In the genomic region with DNA sequence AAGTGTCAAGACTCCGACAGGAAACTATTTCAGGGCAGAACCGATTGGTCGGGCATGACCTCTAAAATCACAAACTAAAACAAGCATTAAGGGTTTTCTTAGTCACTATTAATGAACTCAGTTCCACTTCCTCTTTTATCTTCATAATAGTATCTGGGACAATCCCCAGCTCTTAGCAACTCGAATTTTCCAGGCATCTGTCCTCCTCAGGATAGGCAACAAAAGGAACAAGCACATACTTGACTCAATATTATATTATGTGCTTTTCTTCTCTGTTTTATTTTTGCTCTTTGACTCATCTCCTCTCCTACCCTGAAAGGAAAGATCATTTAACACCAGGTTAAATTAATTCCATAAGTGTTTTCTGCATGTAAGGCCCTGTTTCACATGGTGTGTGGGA, we compare ENCODE assay signal across 11 cellular contexts.
DNase-seq lines count a peak whose midpoint lies in the region; ATAC-seq and TF ChIP-seq lines count a peak whose summit lies in the region.
"Had no signal": no experiment of that assay in that cellular context is flagged by ENCODE, and none has a peak within 500 bp of the region (broad histone marks: within the 10 kb centered on the region; RNA-seq: fewer than 3 reads in every experiment).

No MANE protein-coding gene starts in this region.

- H3K9me1 ChIP-seq in IMR-90 (ENCODE audit: insufficient read depth, low read length): no peaks in the 10 kb centered on the region; the same call in 1 of the 2 replicates

- 0 out of 2 replicates have a peak overlapping the region, but pooled peaks have one; percentile 57 for H3K14ac ChIP-seq in IMR-90 (replicated peaks; ENCODE audit: low read depth, low read length)

- no peak; the same call in 1 of the 2 replicates for TF ChIP-seq RAD21 in IMR-90 (IDR thresholded peaks at IDR 0.05; ENCODE audit: low read length)

- H3K27me3 ChIP-seq in IMR-90 (ENCODE audit: control insufficient read depth, insufficient read depth, low read length): no peaks in the 10 kb centered on the region
- H3K27me3 ChIP-seq in thyroid gland: no peaks in the 10 kb centered on the region
- H3K27me3 ChIP-seq: ovary had no signal

- POLR2A ChIA-PET in IMR-90 (lab: Charles Lee; ENCODE audit: unreplicated experiment): no interaction called here

- TF ChIP-seq CTCF in IMR-90 (conservative IDR thresholded peaks at IDR 0.05; ENCODE audit: low read depth, low read length) (no peak), thyroid gland (IDR thresholded peaks at IDR 0.05) (no peak)

- peak overlapping the region in 1 of 2 experiments; percentile 53; a peak in 1 of 4 replicates for H4K8ac ChIP-seq in IMR-90 (ENCODE audit: low read depth in 2 of 2, low read length in 2 of 2)

- peak overlapping the region; percentile 65; the same call in 1 of the 2 replicates for H3K18ac ChIP-seq in IMR-90 (ENCODE audit: low read depth, low read length)

- no peak overlapping the region for H4K91ac ChIP-seq in IMR-90 (ENCODE audit: insufficient read depth, low read depth, low read length)

- TF ChIP-seq POLR2A in IMR-90 (IDR thresholded peaks at IDR 0.05; ENCODE audit: low read depth, low read length) (no peak), thyroid gland (IDR thresholded peaks at IDR 0.05) (no peak)

- H3K9me3 ChIP-seq in IMR-90 (ENCODE audit: control insufficient read depth, insufficient read depth, low read length): no peaks in the 10 kb centered on the region
- H3K9me3 ChIP-seq in thyroid gland: no peaks in the 10 kb centered on the region
- H3K9me3 ChIP-seq: ovary had no signal

- peak overlapping the region; percentile 92; the same call in 1 of the 2 replicates for H2BK20ac ChIP-seq in IMR-90 (ENCODE audit: low read depth, low read length)

- H3K56ac ChIP-seq in IMR-90 (ENCODE audit: extremely low read depth, insufficient read depth, low read length): no peak overlapping the region

- WGBS in IMR-90 (ENCODE audit: extremely low coverage in 2 of 2, insufficient read length in 1 of 2), 2 experiments: 20% methylated on average over 1 of the region's 4 CpGs; no CpG with 5 or more reads in 1 of the 2 experiments
- WGBS in thyroid gland, 2 donors: 21 to 32% methylated on average over 4 of the region's 4 CpGs

- H3K36me3 ChIP-seq in IMR-90 (ENCODE audit: control insufficient read depth, insufficient read depth, low read length) (no peaks in the 10 kb centered on the region), thyroid gland (no peaks in the 10 kb centered on the region)
- H3K36me3 ChIP-seq: ovary had no signal

- 0 out of 2 replicates have a peak overlapping the region, but pooled peaks have one; percentile 41 for H2AK5ac ChIP-seq in IMR-90 (ENCODE audit: low read depth, low read length)

- CTCF ChIA-PET in IMR-90 (lab: Yijun Ruan, JAX): no interaction called here

- peak; percentile 87 for ATAC-seq in GM18517 (IDR thresholded peaks at IDR 0.05; ENCODE audit: unreplicated experiment)
- ATAC-seq in GM21825 (IDR thresholded peaks at IDR 0.05; ENCODE audit: unreplicated experiment): peak; percentile 79
- peak; percentile 64 for ATAC-seq in IMR-90 (ENCODE audit: low read depth)
- ATAC-seq: activated naive CD8-positive, alpha-beta T cell treated with anti-CD3 and anti-CD28 coated beads, Interleukin-2, amount 50 U/mL, for 24 hours had no signal

- no peak overlapping the region; the same call in 1 of the 2 replicates for H3K23ac ChIP-seq in IMR-90 (ENCODE audit: low read depth, low read length)

- in situ Hi-C loops in IMR-90 (cut with MboI; ENCODE audit: low sequenced_read_pairs): no loop called here

- H2BK120ac ChIP-seq in IMR-90 (ENCODE audit: low read depth, low read length): peak overlapping the region; percentile 80; the same call in 1 of the 2 replicates

- H3K4me1 ChIP-seq in IMR-90 (ENCODE audit: control insufficient read depth, insufficient read depth, low read length) (peaks cover 1% of the 10 kb centered on the region; the same call in 1 of the 2 replicates), thyroid gland (no peaks in the 10 kb centered on the region)

- intact Hi-C loops in IMR-90 (cut with micrococcal nuclease): no loop called here
- intact Hi-C loops in cardiac septum (cut with DNase I): no loop called here
- intact Hi-C loops in thyroid gland (cut with DNase I): no loop called here

- DNase-seq in IMR-90: peak; percentile 76
- peak; percentile 39 for DNase-seq in germinal center (ENCODE audit: low spot score)
- DNase-seq in cardiac septum (ENCODE audit: low spot score): no peak
- no peak for DNase-seq in ecto neural progenitor cell (ENCODE audit: low spot score)
- DNase-seq in amniotic stem cell (lab: John Stamatoyannopoulos, UW): no peak
- DNase-seq in thyroid gland: no peak
- DNase-seq: activated naive CD8-positive, alpha-beta T cell treated with anti-CD3 and anti-CD28 coated beads, Interleukin-2, amount 50 U/mL, for 24 hours; NCI-H510A treated with DMSO at 0.1 percent for 48 hours; ovary had no signal

- no peaks in the 10 kb centered on the region; a peak in 1 of 4 replicates for H3K79me1 ChIP-seq in IMR-90 (ENCODE audit: low read depth in 1 of 2, low read length in 2 of 2)

- H2BK5ac ChIP-seq in IMR-90 (ENCODE audit: low read depth, low read length, poor library complexity, severe bottlenecking): peak overlapping the region; percentile 69

- H3K4ac ChIP-seq in IMR-90 (ENCODE audit: low read depth, low read length): peak overlapping the region; percentile 78

- no peak overlapping the region for H3K4me2 ChIP-seq in IMR-90 (ENCODE audit: low read depth, low read length)

- dilution Hi-C loops in IMR-90 (cut with HindIII; ENCODE audit: low sequenced_read_pairs, unreplicated experiment): no loop called here

- H2BK15ac ChIP-seq in IMR-90 (ENCODE audit: low read depth, low read length): no peak overlapping the region; the same call in 2 of the 3 replicates

- no peak overlapping the region for H4K5ac ChIP-seq in IMR-90 (ENCODE audit: low read depth, low read length)

- H3K9ac ChIP-seq in IMR-90 (ENCODE audit: low read depth, low read length): no peak overlapping the region

- BruUV-seq in IMR-90 (replicated peaks; lab: Mats Ljungman, UMichigan): no TSS peak

- no peak overlapping the region for H2AK9ac ChIP-seq in IMR-90 (replicated peaks; ENCODE audit: low read depth, low read length, poor library complexity)

- H3K4me3 ChIP-seq in IMR-90 (ENCODE audit: insufficient read depth, low read depth, low read length) (no peak overlapping the region), thyroid gland (replicated peaks in 1 of 3) (no peak overlapping the region)
- H3K4me3 ChIP-seq: ovary had no signal

- H3K27ac ChIP-seq in IMR-90 (ENCODE audit: insufficient read depth, low read length): peak overlapping the region; percentile 29; the same call in 1 of the 2 replicates
- no peak overlapping the region for H3K27ac ChIP-seq in thyroid gland
- H3K27ac ChIP-seq: ovary had no signal

- no peak overlapping the region for H2AFZ ChIP-seq in IMR-90 (replicated peaks; ENCODE audit: low read length, poor library complexity)

- H4K20me1 ChIP-seq in IMR-90 (ENCODE audit: insufficient read depth, low read length): no peaks in the 10 kb centered on the region

TF ChIP-seq in IMR-90, 13 proteins besides CTCF, POLR2A, EP300 and RAD21:
- TF ChIP-seq, protein P1, sequence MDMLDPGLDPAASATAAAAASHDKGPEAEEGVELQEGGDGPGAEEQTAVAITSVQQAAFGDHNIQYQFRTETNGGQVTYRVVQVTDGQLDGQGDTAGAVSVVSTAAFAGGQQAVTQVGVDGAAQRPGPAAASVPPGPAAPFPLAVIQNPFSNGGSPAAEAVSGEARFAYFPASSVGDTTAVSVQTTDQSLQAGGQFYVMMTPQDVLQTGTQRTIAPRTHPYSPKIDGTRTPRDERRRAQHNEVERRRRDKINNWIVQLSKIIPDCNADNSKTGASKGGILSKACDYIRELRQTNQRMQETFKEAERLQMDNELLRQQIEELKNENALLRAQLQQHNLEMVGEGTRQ (IDR thresholded peaks at IDR 0.05; ENCODE audit: low read depth, low read length): no peak
- no peak for TF ChIP-seq MAZ (IDR thresholded peaks at IDR 0.05; ENCODE audit: borderline replicate concordance, low read depth, low read length)
- no peak for TF ChIP-seq SMC3 (IDR thresholded peaks at IDR 0.05; ENCODE audit: low read depth, low read length)
- no peak for TF ChIP-seq RFX5 (IDR thresholded peaks at IDR 0.05; ENCODE audit: low read depth, low read length)
- TF ChIP-seq FOS (IDR thresholded peaks at IDR 0.05; ENCODE audit: low read depth, low read length): no peak
- no peak for TF ChIP-seq CEBPB (IDR thresholded peaks at IDR 0.05; ENCODE audit: low read depth, low read length)
- TF ChIP-seq, protein P2, sequence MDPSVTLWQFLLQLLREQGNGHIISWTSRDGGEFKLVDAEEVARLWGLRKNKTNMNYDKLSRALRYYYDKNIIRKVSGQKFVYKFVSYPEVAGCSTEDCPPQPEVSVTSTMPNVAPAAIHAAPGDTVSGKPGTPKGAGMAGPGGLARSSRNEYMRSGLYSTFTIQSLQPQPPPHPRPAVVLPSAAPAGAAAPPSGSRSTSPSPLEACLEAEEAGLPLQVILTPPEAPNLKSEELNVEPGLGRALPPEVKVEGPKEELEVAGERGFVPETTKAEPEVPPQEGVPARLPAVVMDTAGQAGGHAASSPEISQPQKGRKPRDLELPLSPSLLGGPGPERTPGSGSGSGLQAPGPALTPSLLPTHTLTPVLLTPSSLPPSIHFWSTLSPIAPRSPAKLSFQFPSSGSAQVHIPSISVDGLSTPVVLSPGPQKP (IDR thresholded peaks at IDR 0.05; ENCODE audit: borderline replicate concordance, low read depth, low read length): no peak
- TF ChIP-seq CHD1 (IDR thresholded peaks at IDR 0.05; ENCODE audit: low read depth, low read length): no peak
- TF ChIP-seq RCOR1 (IDR thresholded peaks at IDR 0.05; ENCODE audit: insufficient replicate concordance, low read length): no peak
- no peak for TF ChIP-seq MXI1 (IDR thresholded peaks at IDR 0.05; ENCODE audit: borderline replicate concordance, low read depth, low read length)
- no peak for TF ChIP-seq NFE2L2 (IDR thresholded peaks at IDR 0.05; ENCODE audit: low read depth, low read length)
- TF ChIP-seq MAFK (IDR thresholded peaks at IDR 0.05; ENCODE audit: low read depth, low read length): no peak
- TF ChIP-seq BHLHE40 (IDR thresholded peaks at IDR 0.05; ENCODE audit: low read depth, low read length): no peak

Comparison
In these comparisons a context has a peak if more than half of its experiments do, and no peak if none do; other contexts are left out.
1. DNase-seq: peak in IMR-90 (single experiment) and germinal center (single experiment); none in cardiac septum (single experiment), ecto neural progenitor cell (single experiment), amniotic stem cell (single experiment) and thyroid gland (0 of 2).
2. Peak in every context shown above with its lines, with median percentiles within 50 percentile points of each other: ATAC-seq.